ENCODE assay signal across 1 cellular context in the genomic region with DNA sequence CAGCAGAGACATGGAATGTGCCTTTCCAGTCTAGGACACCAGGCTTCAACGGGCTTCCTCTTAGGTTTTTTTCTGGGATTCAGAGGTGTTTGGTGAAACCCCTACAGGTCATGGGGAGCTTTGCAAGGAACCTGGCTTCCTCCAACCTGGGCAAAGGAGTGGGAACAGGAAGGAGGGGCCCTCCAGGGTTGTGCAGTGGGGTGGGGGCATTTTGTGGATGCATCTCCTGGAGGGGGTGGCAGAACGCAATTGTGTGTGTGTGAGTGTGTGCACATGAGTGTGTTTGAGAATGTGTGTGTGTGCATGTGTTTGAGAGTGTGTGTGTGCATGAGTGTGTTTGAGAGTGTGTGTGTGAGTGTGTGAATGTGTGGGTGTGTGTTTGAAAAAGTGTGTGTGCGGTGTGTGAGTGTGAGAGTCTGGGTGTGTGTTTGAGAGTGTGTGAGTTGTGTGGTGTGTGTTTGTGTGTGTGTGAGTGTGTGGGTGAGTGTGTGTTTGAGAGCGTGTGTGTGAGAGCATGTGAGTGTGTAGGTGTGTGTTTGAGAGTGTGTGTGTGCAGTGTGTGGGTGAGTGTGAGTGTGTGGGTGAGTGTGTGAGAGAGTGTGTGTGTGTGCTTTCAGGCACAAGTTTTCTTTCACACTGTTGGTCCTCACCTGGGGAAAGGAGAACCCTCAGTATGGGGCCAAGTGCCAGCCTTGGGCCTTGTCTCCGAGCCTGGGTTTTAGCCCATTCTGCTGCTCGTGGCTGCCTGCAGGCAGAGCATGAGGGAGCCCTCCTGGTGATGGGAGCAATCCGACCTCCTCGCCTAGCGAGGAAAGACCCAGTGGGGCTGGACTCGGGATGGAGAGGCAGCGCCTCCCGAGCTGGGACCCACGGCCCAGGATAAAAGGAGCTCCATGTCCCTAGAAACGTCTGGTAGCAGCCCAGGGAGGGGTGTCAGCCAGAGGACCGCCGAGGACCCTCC.
TF ChIP-seq lines count a peak whose summit lies in the region.

No MANE protein-coding gene starts in this region.

TF ChIP-seq in GM23338, 12 proteins besides CTCF, POLR2A, EP300 and RAD21 (continued from another document):
- TF ChIP-seq, protein P1, sequence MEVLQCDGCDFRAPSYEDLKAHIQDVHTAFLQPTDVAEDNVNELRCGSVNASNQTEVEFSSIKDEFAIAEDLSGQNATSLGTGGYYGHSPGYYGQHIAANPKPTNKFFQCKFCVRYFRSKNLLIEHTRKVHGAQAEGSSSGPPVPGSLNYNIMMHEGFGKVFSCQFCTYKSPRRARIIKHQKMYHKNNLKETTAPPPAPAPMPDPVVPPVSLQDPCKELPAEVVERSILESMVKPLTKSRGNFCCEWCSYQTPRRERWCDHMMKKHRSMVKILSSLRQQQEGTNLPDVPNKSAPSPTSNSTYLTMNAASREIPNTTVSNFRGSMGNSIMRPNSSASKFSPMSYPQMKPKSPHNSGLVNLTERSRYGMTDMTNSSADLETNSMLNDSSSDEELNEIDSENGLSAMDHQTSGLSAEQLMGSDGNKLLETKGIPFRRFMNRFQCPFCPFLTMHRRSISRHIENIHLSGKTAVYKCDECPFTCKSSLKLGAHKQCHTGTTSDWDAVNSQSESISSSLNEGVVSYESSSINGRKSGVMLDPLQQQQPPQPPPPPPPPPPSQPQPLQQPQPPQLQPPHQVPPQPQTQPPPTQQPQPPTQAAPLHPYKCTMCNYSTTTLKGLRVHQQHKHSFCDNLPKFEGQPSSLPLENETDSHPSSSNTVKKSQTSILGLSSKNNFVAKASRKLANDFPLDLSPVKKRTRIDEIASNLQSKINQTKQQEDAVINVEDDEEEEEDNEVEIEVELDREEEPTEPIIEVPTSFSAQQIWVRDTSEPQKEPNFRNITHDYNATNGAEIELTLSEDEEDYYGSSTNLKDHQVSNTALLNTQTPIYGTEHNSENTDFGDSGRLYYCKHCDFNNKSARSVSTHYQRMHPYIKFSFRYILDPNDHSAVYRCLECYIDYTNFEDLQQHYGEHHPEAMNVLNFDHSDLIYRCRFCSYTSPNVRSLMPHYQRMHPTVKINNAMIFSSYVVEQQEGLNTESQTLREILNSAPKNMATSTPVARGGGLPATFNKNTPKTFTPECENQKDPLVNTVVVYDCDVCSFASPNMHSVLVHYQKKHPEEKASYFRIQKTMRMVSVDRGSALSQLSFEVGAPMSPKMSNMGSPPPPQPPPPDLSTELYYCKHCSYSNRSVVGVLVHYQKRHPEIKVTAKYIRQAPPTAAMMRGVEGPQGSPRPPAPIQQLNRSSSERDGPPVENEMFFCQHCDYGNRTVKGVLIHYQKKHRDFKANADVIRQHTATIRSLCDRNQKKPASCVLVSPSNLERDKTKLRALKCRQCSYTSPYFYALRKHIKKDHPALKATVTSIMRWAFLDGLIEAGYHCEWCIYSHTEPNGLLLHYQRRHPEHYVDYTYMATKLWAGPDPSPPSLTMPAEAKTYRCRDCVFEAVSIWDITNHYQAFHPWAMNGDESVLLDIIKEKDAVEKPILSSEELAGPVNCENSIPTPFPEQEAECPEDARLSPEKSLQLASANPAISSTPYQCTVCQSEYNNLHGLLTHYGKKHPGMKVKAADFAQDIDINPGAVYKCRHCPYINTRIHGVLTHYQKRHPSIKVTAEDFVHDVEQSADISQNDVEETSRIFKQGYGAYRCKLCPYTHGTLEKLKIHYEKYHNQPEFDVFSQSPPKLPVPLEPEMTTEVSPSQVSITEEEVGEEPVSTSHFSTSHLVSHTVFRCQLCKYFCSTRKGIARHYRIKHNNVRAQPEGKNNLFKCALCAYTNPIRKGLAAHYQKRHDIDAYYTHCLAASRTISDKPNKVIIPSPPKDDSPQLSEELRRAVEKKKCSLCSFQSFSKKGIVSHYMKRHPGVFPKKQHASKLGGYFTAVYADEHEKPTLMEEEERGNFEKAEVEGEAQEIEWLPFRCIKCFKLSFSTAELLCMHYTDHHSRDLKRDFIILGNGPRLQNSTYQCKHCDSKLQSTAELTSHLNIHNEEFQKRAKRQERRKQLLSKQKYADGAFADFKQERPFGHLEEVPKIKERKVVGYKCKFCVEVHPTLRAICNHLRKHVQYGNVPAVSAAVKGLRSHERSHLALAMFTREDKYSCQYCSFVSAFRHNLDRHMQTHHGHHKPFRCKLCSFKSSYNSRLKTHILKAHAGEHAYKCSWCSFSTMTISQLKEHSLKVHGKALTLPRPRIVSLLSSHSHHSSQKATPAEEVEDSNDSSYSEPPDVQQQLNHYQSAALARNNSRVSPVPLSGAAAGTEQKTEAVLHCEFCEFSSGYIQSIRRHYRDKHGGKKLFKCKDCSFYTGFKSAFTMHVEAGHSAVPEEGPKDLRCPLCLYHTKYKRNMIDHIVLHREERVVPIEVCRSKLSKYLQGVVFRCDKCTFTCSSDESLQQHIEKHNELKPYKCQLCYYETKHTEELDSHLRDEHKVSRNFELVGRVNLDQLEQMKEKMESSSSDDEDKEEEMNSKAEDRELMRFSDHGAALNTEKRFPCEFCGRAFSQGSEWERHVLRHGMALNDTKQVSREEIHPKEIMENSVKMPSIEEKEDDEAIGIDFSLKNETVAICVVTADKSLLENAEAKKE (CRISPR knock-in tag; IDR thresholded peaks at IDR 0.05) = no peak
- TF ChIP-seq ZNF331 (CRISPR knock-in tag; IDR thresholded peaks at IDR 0.05; ENCODE audit: low read depth) = no peak
